In the genomic region with DNA sequence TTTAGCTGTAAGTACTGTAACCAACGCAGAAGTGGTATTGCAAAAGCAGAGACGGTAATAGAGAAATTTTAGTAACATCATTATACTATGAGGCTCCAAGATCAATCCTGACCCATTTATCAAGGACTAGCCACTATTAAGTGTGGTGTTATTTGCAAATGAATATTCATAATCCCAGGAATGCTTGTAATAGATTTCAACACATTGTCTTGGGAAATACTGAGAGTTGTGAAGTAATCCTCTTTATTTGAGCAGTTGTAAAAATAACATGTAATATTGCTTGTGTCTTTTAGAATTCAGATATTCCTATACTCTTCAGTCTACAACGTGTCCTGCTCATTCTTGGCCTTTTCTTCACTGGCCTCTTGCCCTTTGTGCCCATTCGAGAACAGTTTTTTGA, we compare ENCODE assay signal across 21 cellular contexts.
"Had no signal": no experiment of that assay in that cellular context is flagged by ENCODE, and none has a peak within 500 bp of the region (broad histone marks: within the 10 kb centered on the region; RNA-seq: fewer than 3 reads in every experiment).

No MANE protein-coding gene starts in this region.

- H3K27ac Mint-ChIP-seq: activated CD4-positive, alpha-beta T cell treated with anti-CD3 and anti-CD28 coated beads, Interleukin-2, amount 10 ng/mL, durations not matched to agents 7 days and 5 days; activated CD8-positive, alpha-beta T cell treated with anti-CD3 and anti-CD28 coated beads, Interleukin-2, amount 10 ng/mL, durations not matched to agents 7 days and 5 days; activated T-cell treated with anti-CD3 and anti-CD28 coated beads, Interleukin-2, amount 50 U/mL, for 24 hours; activated T-helper 2 cell treated with anti-CD3 and anti-CD28 coated beads, Interferon-gamma antibody, Interleukin-2, Interleukin-4, amounts not matched to agents 10 μg/mL and 5 μg/mL and 100 μg/mL, durations not matched to agents 14 hours and 24 hours and 36 hours; nephron progenitor cell; stimulated activated naive B cell treated with anti-CD40 and anti-IgM and Interleukin-4, amounts not matched to agents 10 μg/mL and 1 μg/mL and 100 μg/mL, for 72 hours had no signal

- H3K27me3 ChIP-seq: brain microvascular endothelial cell, esophagus muscularis mucosa, sigmoid colon, spleen had no signal

- H3K27ac ChIP-seq: brain microvascular endothelial cell, esophagus muscularis mucosa, left ventricle myocardium inferior, sigmoid colon, spleen, thoracic aorta had no signal

- H3K4me3 Mint-ChIP-seq: activated CD4-positive, alpha-beta T cell treated with anti-CD3 and anti-CD28 coated beads, Interleukin-2, amount 10 ng/mL, durations not matched to agents 7 days and 5 days; activated CD8-positive, alpha-beta T cell treated with anti-CD3 and anti-CD28 coated beads, Interleukin-2, amount 10 ng/mL, durations not matched to agents 7 days and 5 days; activated T-cell treated with anti-CD3 and anti-CD28 coated beads, Interleukin-2, amount 50 U/mL, for 24 hours; nephron progenitor cell; stimulated activated naive B cell treated with anti-CD40 and anti-IgM and Interleukin-4, amounts not matched to agents 10 μg/mL and 1 μg/mL and 100 μg/mL, for 72 hours had no signal

- DNase-seq: activated CD4-positive, alpha-beta T cell treated with anti-CD3 and anti-CD28 coated beads, Interleukin-2, amount 10 ng/mL, durations not matched to agents 7 days and 5 days; activated CD8-positive, alpha-beta T cell treated with anti-CD3 and anti-CD28 coated beads, Interleukin-2, amount 10 ng/mL, durations not matched to agents 7 days and 5 days; activated naive CD4-positive, alpha-beta T cell treated with Interleukin-2 at 50 U/mL for 16 hours; activated T-cell treated with anti-CD3 and anti-CD28 coated beads, Interleukin-2, amount 50 U/mL, for 24 hours; aorta; brain microvascular endothelial cell; cerebellar nuclear complex; effector CD4-positive, alpha-beta T cell; left ventricle myocardium inferior; mammary epithelial cell; midbrain; nephron progenitor cell; nucleus accumbens; posterior cingulate gyrus; sigmoid colon; spleen; stimulated activated naive B cell treated with anti-CD40 and anti-IgM and Interleukin-4, amounts not matched to agents 10 μg/mL and 1 μg/mL and 100 μg/mL, for 72 hours had no signal

- H3K4me1 Mint-ChIP-seq: activated CD4-positive, alpha-beta T cell treated with anti-CD3 and anti-CD28 coated beads, Interleukin-2, amount 10 ng/mL, durations not matched to agents 7 days and 5 days; nephron progenitor cell; stimulated activated naive B cell treated with anti-CD40 and anti-IgM and Interleukin-4, amounts not matched to agents 10 μg/mL and 1 μg/mL and 100 μg/mL, for 72 hours had no signal

- ATAC-seq: activated CD4-positive, CD25-positive, alpha-beta regulatory T cell treated with anti-CD3 and anti-CD28 coated beads, Interleukin-2, amount 50 U/mL, for 24 hours; activated CD8-positive, alpha-beta T cell treated with anti-CD3 and anti-CD28 coated beads, Interleukin-2, amount 10 ng/mL, durations not matched to agents 7 days and 5 days; stimulated activated naive B cell treated with anti-CD40 and anti-IgM and Interleukin-4, amounts not matched to agents 10 μg/mL and 1 μg/mL and 100 μg/mL, for 72 hours had no signal

- H3K4me1 ChIP-seq: esophagus muscularis mucosa, left ventricle myocardium inferior, sigmoid colon, spleen had no signal

- H3K4me3 ChIP-seq: esophagus muscularis mucosa, left ventricle myocardium inferior, sigmoid colon, spleen, thoracic aorta had no signal

- H3K9me3 ChIP-seq: esophagus muscularis mucosa, left ventricle myocardium inferior, sigmoid colon, spleen, thoracic aorta had no signal

- H3K36me3 ChIP-seq: brain microvascular endothelial cell had no signal

- H3K9me3 Mint-ChIP-seq: activated CD4-positive, alpha-beta T cell treated with anti-CD3 and anti-CD28 coated beads, Interleukin-2, amount 10 ng/mL, durations not matched to agents 7 days and 5 days; activated T-cell treated with anti-CD3 and anti-CD28 coated beads, Interleukin-2, amount 50 U/mL, for 24 hours; activated T-helper 2 cell treated with anti-CD3 and anti-CD28 coated beads, Interferon-gamma antibody, Interleukin-2, Interleukin-4, amounts not matched to agents 10 μg/mL and 5 μg/mL and 100 μg/mL, durations not matched to agents 14 hours and 24 hours and 36 hours; nephron progenitor cell; stimulated activated naive B cell treated with anti-CD40 and anti-IgM and Interleukin-4, amounts not matched to agents 10 μg/mL and 1 μg/mL and 100 μg/mL, for 72 hours had no signal

- H3K27me3 Mint-ChIP-seq: activated CD4-positive, alpha-beta T cell treated with anti-CD3 and anti-CD28 coated beads, Interleukin-2, amount 10 ng/mL, durations not matched to agents 7 days and 5 days; activated T-cell treated with anti-CD3 and anti-CD28 coated beads, Interleukin-2, amount 50 U/mL, for 24 hours; stimulated activated naive B cell treated with anti-CD40 and anti-IgM and Interleukin-4, amounts not matched to agents 10 μg/mL and 1 μg/mL and 100 μg/mL, for 72 hours had no signal
